ENCODE assay signal across 20 cellular contexts in genomic region chr5:78751872-78752271, GRCh38.
DNase-seq lines count a peak whose midpoint lies in the region; ATAC-seq, FAIRE-seq and TF ChIP-seq lines count a peak whose summit lies in the region.
"Had no signal": no experiment of that assay in that cellular context is flagged by ENCODE, and none has a peak within 500 bp of the region (broad histone marks: within the 10 kb centered on the region; RNA-seq: fewer than 3 reads in every experiment).

No MANE protein-coding gene starts in this region.

- no TSS peak for BruUV-seq in HepG2 (replicated peaks; lab: Mats Ljungman, UMichigan)

- H3K4me1 ChIP-seq in HepG2 (ENCODE audit: insufficient read depth, low read length) (peaks cover 41% of the 10 kb centered on the region), right lobe of liver (no peaks in the 10 kb centered on the region)

- no peaks in the 10 kb centered on the region for H3K9me3 ChIP-seq in HepG2 (ENCODE audit: low read length)
- no peaks in the 10 kb centered on the region for H3K9me3 ChIP-seq in right lobe of liver

- FAIRE-seq in HepG2 (lab: Jason Lieb, UNC), result no peak
- FAIRE-seq: GM12891, H1 had no signal

- no peak for TF ChIP-seq CTCF in HepG2 (CRISPR knock-in tag; IDR thresholded peaks at IDR 0.05)
- TF ChIP-seq CTCF in right lobe of liver (IDR thresholded peaks at IDR 0.05), result no peak
- no peak for TF ChIP-seq CTCF in brain microvascular endothelial cell (IDR thresholded peaks at IDR 0.05; ENCODE audit: low read depth, low read length, missing control alignments)
- TF ChIP-seq CTCF in fibroblast of villous mesenchyme (IDR thresholded peaks at IDR 0.05; ENCODE audit: insufficient read depth, low read depth, low read length), result no peak

- no peak overlapping the region for H3K4me3 ChIP-seq in HepG2 (replicated peaks in 1 of 3; ENCODE audit: insufficient read depth in 1 of 3, low read depth in 2 of 3, low read length in 3 of 3)
- no peak overlapping the region for H3K4me3 ChIP-seq in right lobe of liver
- H3K4me3 ChIP-seq in brain microvascular endothelial cell (ENCODE audit: low read depth, low read length), result no peak overlapping the region
- H3K4me3 ChIP-seq in fibroblast of villous mesenchyme (ENCODE audit: low read depth, low read length), result no peak overlapping the region

- ATAC-seq in HepG2 (no peak), right lobe of liver (no peak), HG02798 (IDR thresholded peaks at IDR 0.05; ENCODE audit: poor library complexity, unreplicated experiment) (no peak), GM18519 (IDR thresholded peaks at IDR 0.05; ENCODE audit: low FRiP score, unreplicated experiment) (no peak)
- ATAC-seq: PC-3 had no signal

- no peak for DNase-seq in HepG2 (ENCODE audit: low spot score)
- no peak for DNase-seq in right lobe of liver
- no peak for DNase-seq in brain microvascular endothelial cell
- DNase-seq in fibroblast of villous mesenchyme (ENCODE audit: low read depth), result peak; percentile 57
- no peak for DNase-seq in SIG-M5 treated with dmso at 0.1 percent for 504 hours (lab: John Stamatoyannopoulos, UW; ENCODE audit: unreplicated experiment)
- no peak for DNase-seq in inferior parietal cortex (ENCODE audit: extremely low spot score)
- DNase-seq: CD4-positive, alpha-beta T cell; DMS153; KG1; NCI-H1092; NCI-H1436 treated with DMSO at 0.1 percent for 48 hours; NCI-H2029; NCI-H524 treated with DMSO at 0.1 percent for 48 hours; PC-3; RPMI8226; SHP77 treated with DMSO at 0.1 percent for 48 hours had no signal

- WGBS in HepG2 (ENCODE audit: low lambda C conversion rate), result 5% methylated on average over 1 of the region's 1 CpG
- WGBS in right lobe of liver (ENCODE audit: insufficient coverage, low coverage, low lambda C conversion rate, missing lambda C conversion rate), result 47% methylated on average over 1 of the region's 1 CpG

- TF ChIP-seq EP300 in HepG2 (IDR thresholded peaks at IDR 0.05; ENCODE audit: low read depth in 2 of 2, low read length in 2 of 2) (no peak), HepG2 (CRISPR knock-in tag; IDR thresholded peaks at IDR 0.05; ENCODE audit: borderline replicate concordance) (no peak)

- H3K4me2 ChIP-seq in HepG2 (ENCODE audit: low read depth, low read length), result no peak overlapping the region

- H3K27ac ChIP-seq in HepG2 (ENCODE audit: extremely low read length, insufficient read depth, low read length) (no peak overlapping the region), right lobe of liver (no peak overlapping the region), brain microvascular endothelial cell (peak overlapping the region; percentile 20)

- intact Hi-C loops in HepG2 (cut with micrococcal nuclease; ENCODE audit: unreplicated experiment), result no loop called here
- intact Hi-C loops in right lobe of liver (cut with DNase I), result no loop called here

- no peak for TF ChIP-seq RAD21 in HepG2 (CRISPR knock-in tag; IDR thresholded peaks at IDR 0.05)

- H4K20me1 ChIP-seq in HepG2 (ENCODE audit: insufficient read depth, low read length), result no peaks in the 10 kb centered on the region

- in situ Hi-C loops in HepG2 (cut with HindIII; ENCODE audit: extremely low pct_ligation_motif_present, low pct_unique_long_range_greater_than_20kb), result no loop called here
- in situ Hi-C loops in brain microvascular endothelial cell (cut with HindIII; ENCODE audit: low pct_ligation_motif_present, low sequenced_read_pairs), result no loop called here

- H3K9ac ChIP-seq in HepG2 (ENCODE audit: insufficient read depth, low read depth, low read length), result no peak overlapping the region

- H3K36me3 ChIP-seq in HepG2 (replicated peaks in 1 of 2; ENCODE audit: control insufficient read depth in 1 of 2, insufficient read depth in 2 of 2, low read length in 2 of 2) (no peaks in the 10 kb centered on the region), right lobe of liver (no peaks in the 10 kb centered on the region), brain microvascular endothelial cell (replicated peaks) (no peaks in the 10 kb centered on the region)

- POLR2A ChIA-PET in HepG2 (lab: Yijun Ruan, JAX), result no interaction called here

- CTCF ChIA-PET in HepG2 (lab: Yijun Ruan, JAX; ENCODE audit: low intra/inter-chr PET ratio, low total read pairs), result no interaction called here

- H2AFZ ChIP-seq in HepG2 (ENCODE audit: low read length), result no peak overlapping the region

- TF ChIP-seq POLR2A in HepG2 (IDR thresholded peaks at IDR 0.05; ENCODE audit: insufficient read depth in 1 of 2, low read depth in 2 of 2, low read length in 2 of 2), result no peak
- TF ChIP-seq POLR2A in right lobe of liver (IDR thresholded peaks at IDR 0.05), result no peak

- H3K79me2 ChIP-seq in HepG2 (ENCODE audit: insufficient read depth, low read length), result no peaks in the 10 kb centered on the region

- H3K27me3 ChIP-seq in HepG2 (ENCODE audit: control insufficient read depth in 1 of 2, insufficient read depth in 2 of 2, low read length in 2 of 2), result peaks cover 2 to 12% of the 10 kb centered on the region in 2 experiments; a peak in 2 of 5 replicates
- no peaks in the 10 kb centered on the region for H3K27me3 ChIP-seq in right lobe of liver
- H3K27me3 ChIP-seq in brain microvascular endothelial cell (replicated peaks), result no peaks in the 10 kb centered on the region

TF ChIP-seq in HepG2, 621 proteins besides CTCF, POLR2A, EP300 and RAD21:
- TF ChIP-seq CENPBD1 (CRISPR knock-in tag; IDR thresholded peaks at IDR 0.05; ENCODE audit: borderline replicate concordance, low read depth), result no peak
- peak; percentile 15; the same call in 1 of the 2 replicates for TF ChIP-seq CEBPB (IDR thresholded peaks at IDR 0.05; ENCODE audit: borderline replicate concordance, low read depth, low read length)
- no peak for TF ChIP-seq PAXIP1 (CRISPR knock-in tag; conservative IDR thresholded peaks at IDR 0.05)
- no peak for TF ChIP-seq GLMP (CRISPR knock-in tag; IDR thresholded peaks at IDR 0.05; ENCODE audit: borderline replicate concordance)
TF ChIP-seq in HepG2: peak in this region for 1.
